14 cellular contexts compared by ENCODE assay signal in the genomic region with DNA sequence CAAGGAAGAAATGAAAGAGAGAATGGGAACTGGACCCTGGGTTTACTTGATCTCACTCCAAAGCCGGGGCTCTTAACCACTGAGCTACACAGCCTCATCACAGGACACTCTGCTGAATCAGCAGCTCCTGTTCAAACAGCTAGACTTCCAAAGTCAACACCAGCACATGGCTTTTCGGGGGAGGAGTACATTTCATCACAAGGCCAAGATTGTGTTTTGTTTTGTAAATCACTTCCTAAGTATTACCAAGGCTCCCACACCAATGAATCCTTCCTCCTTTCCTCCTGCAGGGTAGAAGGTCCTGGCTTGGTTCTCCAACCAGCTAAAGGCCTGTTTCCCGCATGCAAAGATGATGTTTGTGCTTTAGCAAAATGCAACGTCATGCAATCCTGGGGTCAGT.
DNase-seq lines count a peak whose midpoint lies in the region; ATAC-seq and TF ChIP-seq lines count a peak whose summit lies in the region.
"Had no signal": no experiment of that assay in that cellular context is flagged by ENCODE, and none has a peak within 500 bp of the region (broad histone marks: within the 10 kb centered on the region; RNA-seq: fewer than 3 reads in every experiment).

No MANE protein-coding gene starts in this region.

- CTCF ChIA-PET in MCF 10A (lab: Yijun Ruan, JAX) = interaction anchor here (0.5 kb wide), 1 partner anchor 180 kb away, joined by 3 read pairs; no protein-coding TSS in a partner anchor

- POLR2A ChIA-PET in MCF 10A (lab: Yijun Ruan, JAX) = no interaction called here

- H3K4me1 ChIP-seq in breast epithelium (peaks cover 0 to 9% of the 10 kb centered on the region in 2 donors), left lung (peaks cover 0 to 46% of the 10 kb centered on the region in 2 donors), thyroid gland (peaks cover 30 to 33% of the 10 kb centered on the region in 2 donors)

- intact Hi-C loops in MCF 10A (cut with micrococcal nuclease) = no loop called here
- intact Hi-C loops in breast epithelium (cut with DNase I; ENCODE audit: low total_unique reads) = no loop called here
- intact Hi-C loops in left lung (cut with DNase I) = no loop called here
- intact Hi-C loops in thyroid gland (cut with DNase I) = no loop called here
- intact Hi-C loops in activated T-helper 2 cell treated with anti-CD3 and anti-CD28 coated beads, Interferon-gamma antibody, Interleukin-2, Interleukin-4, amounts not matched to agents 10 μg/mL and 5 μg/mL and 100 μg/mL, durations not matched to agents 14 hours and 24 hours and 36 hours (cut with micrococcal nuclease) = no loop called here

- H3K27me3 ChIP-seq in breast epithelium = no peaks in the 10 kb centered on the region
- no peaks in the 10 kb centered on the region for H3K27me3 ChIP-seq in left lung
- H3K27me3 ChIP-seq in thyroid gland = no peaks in the 10 kb centered on the region
- H3K27me3 ChIP-seq: brain microvascular endothelial cell had no signal

- 27 to 43% methylated on average over 4 of the region's 4 CpGs for WGBS in thyroid gland, 2 donors

- TF ChIP-seq CTCF in MCF 10A (IDR thresholded peaks at IDR 0.05; ENCODE audit: unreplicated experiment) = no peak
- TF ChIP-seq CTCF in breast epithelium (IDR thresholded peaks at IDR 0.05) = no peak
- TF ChIP-seq CTCF in chondrocyte (IDR thresholded peaks at IDR 0.05) = no peak
- TF ChIP-seq CTCF in left lung (IDR thresholded peaks at IDR 0.05) = no peak
- TF ChIP-seq CTCF in thyroid gland (IDR thresholded peaks at IDR 0.05) = no peak

- H3K36me3 Mint-ChIP-seq in MCF 10A (ENCODE audit: insufficient read depth, unreplicated experiment) (no peaks in the 10 kb centered on the region), chondrocyte (ENCODE audit: low read depth) (no peaks in the 10 kb centered on the region)
- peaks cover 6% of the 10 kb centered on the region for H3K36me3 Mint-ChIP-seq in activated T-helper 2 cell treated with anti-CD3 and anti-CD28 coated beads, Interferon-gamma antibody, Interleukin-2, Interleukin-4, amounts not matched to agents 10 μg/mL and 5 μg/mL and 100 μg/mL, durations not matched to agents 14 hours and 24 hours and 36 hours (ENCODE audit: low read depth)

- DNase-seq in MCF 10A (ENCODE audit: unreplicated experiment) (peak; percentile 1), breast epithelium (ENCODE audit: low spot score in 2 of 2) (no peak), chondrocyte (ENCODE audit: low spot score) (no peak), left lung (peak in 1 of 2 donors; percentile 58), thyroid gland (peak; percentile 76 to 77), dedifferentiated amniotic fluid mesenchymal stem cell (ENCODE audit: extremely low spot score) (no peak)
- no peak for DNase-seq in activated T-helper 2 cell treated with anti-CD3 and anti-CD28 coated beads, Interferon-gamma antibody, Interleukin-2, Interleukin-4, amounts not matched to agents 10 μg/mL and 5 μg/mL and 100 μg/mL, durations not matched to agents 14 hours and 24 hours and 36 hours (ENCODE audit: low spot score)
- DNase-seq: activated CD4-positive, alpha-beta T cell treated with anti-CD3 and anti-CD28 coated beads for 48 hours; brain microvascular endothelial cell; DND-41; KBM-7; NCI-H2081 treated with DMSO at 0.1 percent for 48 hours had no signal

- H3K36me3 ChIP-seq in breast epithelium (no peaks in the 10 kb centered on the region), left lung (no peaks in the 10 kb centered on the region), thyroid gland (no peaks in the 10 kb centered on the region)
- H3K36me3 ChIP-seq: brain microvascular endothelial cell had no signal

- no peak overlapping the region for H3K27ac ChIP-seq in breast epithelium
- no peak overlapping the region for H3K27ac ChIP-seq in left lung
- peak overlapping the region; percentile 60 to 81 (median 64) for H3K27ac ChIP-seq in thyroid gland
- H3K27ac ChIP-seq: brain microvascular endothelial cell had no signal

- no peak overlapping the region for H3K4me3 Mint-ChIP-seq in MCF 10A (ENCODE audit: unreplicated experiment)
- H3K4me3 Mint-ChIP-seq in chondrocyte (ENCODE audit: unreplicated experiment) = no peak overlapping the region
- H3K4me3 Mint-ChIP-seq in activated T-helper 2 cell treated with anti-CD3 and anti-CD28 coated beads, Interferon-gamma antibody, Interleukin-2, Interleukin-4, amounts not matched to agents 10 μg/mL and 5 μg/mL and 100 μg/mL, durations not matched to agents 14 hours and 24 hours and 36 hours (ENCODE audit: low read depth) = no peak overlapping the region

- BruUV-seq in MCF 10A (replicated peaks; lab: Mats Ljungman, UMichigan) = no TSS peak

- H3K4me1 Mint-ChIP-seq in MCF 10A (ENCODE audit: insufficient read depth, unreplicated experiment) (no peaks in the 10 kb centered on the region), chondrocyte (ENCODE audit: low read depth) (peaks cover 23% of the 10 kb centered on the region)
- H3K4me1 Mint-ChIP-seq in activated T-helper 2 cell treated with anti-CD3 and anti-CD28 coated beads, Interferon-gamma antibody, Interleukin-2, Interleukin-4, amounts not matched to agents 10 μg/mL and 5 μg/mL and 100 μg/mL, durations not matched to agents 14 hours and 24 hours and 36 hours (ENCODE audit: low read depth) = peaks cover 12% of the 10 kb centered on the region

- H3K27ac Mint-ChIP-seq in MCF 10A (ENCODE audit: low read depth, unreplicated experiment) = no peak overlapping the region
- H3K27ac Mint-ChIP-seq in chondrocyte (ENCODE audit: unreplicated experiment) = peak overlapping the region; percentile 53
- H3K27ac Mint-ChIP-seq in activated T-helper 2 cell treated with anti-CD3 and anti-CD28 coated beads, Interferon-gamma antibody, Interleukin-2, Interleukin-4, amounts not matched to agents 10 μg/mL and 5 μg/mL and 100 μg/mL, durations not matched to agents 14 hours and 24 hours and 36 hours = no peak overlapping the region

- no peak for TF ChIP-seq POLR2A in breast epithelium (IDR thresholded peaks at IDR 0.05)
- peak in 1 of 2 donors; percentile 36 for TF ChIP-seq POLR2A in thyroid gland (IDR thresholded peaks at IDR 0.05)

- H3K9me3 Mint-ChIP-seq in MCF 10A (ENCODE audit: unreplicated experiment) (peaks cover 41% of the 10 kb centered on the region), chondrocyte (ENCODE audit: low read depth) (peaks cover 2% of the 10 kb centered on the region)
- H3K9me3 Mint-ChIP-seq in activated T-helper 2 cell treated with anti-CD3 and anti-CD28 coated beads, Interferon-gamma antibody, Interleukin-2, Interleukin-4, amounts not matched to agents 10 μg/mL and 5 μg/mL and 100 μg/mL, durations not matched to agents 14 hours and 24 hours and 36 hours = no peaks in the 10 kb centered on the region

- H3K9me3 ChIP-seq in breast epithelium (no peaks in the 10 kb centered on the region), left lung (no peaks in the 10 kb centered on the region), thyroid gland (no peaks in the 10 kb centered on the region)

- ATAC-seq in left lung (peak; percentile 74), HG03159 (IDR thresholded peaks at IDR 0.05; ENCODE audit: unreplicated experiment) (no peak)

- H3K27me3 Mint-ChIP-seq in MCF 10A (ENCODE audit: insufficient read depth, unreplicated experiment) (no peaks in the 10 kb centered on the region), chondrocyte (ENCODE audit: low read depth) (no peaks in the 10 kb centered on the region)
- no peaks in the 10 kb centered on the region for H3K27me3 Mint-ChIP-seq in activated T-helper 2 cell treated with anti-CD3 and anti-CD28 coated beads, Interferon-gamma antibody, Interleukin-2, Interleukin-4, amounts not matched to agents 10 μg/mL and 5 μg/mL and 100 μg/mL, durations not matched to agents 14 hours and 24 hours and 36 hours (ENCODE audit: low read depth)

- H3K4me3 ChIP-seq in breast epithelium = no peak overlapping the region
- no peak overlapping the region for H3K4me3 ChIP-seq in left lung
- no peak overlapping the region for H3K4me3 ChIP-seq in thyroid gland (replicated peaks in 1 of 3)
- H3K4me3 ChIP-seq: smooth muscle cell had no signal

Comparison
In these comparisons a context has a peak if more than half of its experiments do, and no peak if none do; other contexts are left out.
1. DNase-seq: peak in MCF 10A (single experiment) and thyroid gland (2 of 2); none in breast epithelium (0 of 2), chondrocyte (single experiment), activated T-helper 2 cell treated with anti-CD3 and anti-CD28 coated beads, Interferon-gamma antibody, Interleukin-2, Interleukin-4, amounts not matched to agents 10 μg/mL and 5 μg/mL and 100 μg/mL, durations not matched to agents 14 hours and 24 hours and 36 hours (single experiment) and dedifferentiated amniotic fluid mesenchymal stem cell (single experiment).
2. H3K27ac ChIP-seq: peak in thyroid gland (3 of 3); none in breast epithelium (0 of 2) and left lung (0 of 2).